14 cellular contexts compared by ENCODE assay signal in genomic region chr11:28457481-28458145, GRCh38.
DNase-seq lines count a peak whose midpoint lies in the region; ATAC-seq and TF ChIP-seq lines count a peak whose summit lies in the region.
"Had no signal": no experiment of that assay in that cellular context is flagged by ENCODE, and none has a peak within 500 bp of the region (broad histone marks: within the 10 kb centered on the region; RNA-seq: fewer than 3 reads in every experiment).

No MANE protein-coding gene starts in this region.

- H3K4me2 ChIP-seq in IMR-90 (ENCODE audit: low read depth, low read length): no peak overlapping the region
- no peak overlapping the region for H3K4me2 ChIP-seq in trophoblast cell (ENCODE audit: low read length)
- H3K4me2 ChIP-seq: BLaER1 had no signal

- no peak overlapping the region for H3K9ac ChIP-seq in IMR-90 (ENCODE audit: low read depth, low read length)
- no peak overlapping the region for H3K9ac ChIP-seq in trophoblast cell (ENCODE audit: low read length)
- H3K9ac ChIP-seq: BLaER1, GM23248 had no signal

- H4K8ac ChIP-seq in IMR-90 (ENCODE audit: low read depth in 2 of 2, low read length in 2 of 2) (no peak overlapping the region), trophoblast cell (ENCODE audit: low read depth, low read length) (no peak overlapping the region)

- H3K4ac ChIP-seq in IMR-90 (ENCODE audit: low read depth, low read length) (peak overlapping the region; percentile 13; the same call in 1 of the 2 replicates), trophoblast cell (ENCODE audit: low read depth, low read length) (no peak overlapping the region)

- H2AFZ ChIP-seq in IMR-90 (replicated peaks; ENCODE audit: low read length, poor library complexity) (no peak overlapping the region), trophoblast cell (ENCODE audit: insufficient read depth, low read length, poor library complexity) (no peak overlapping the region)
- H2AFZ ChIP-seq: GM23248 had no signal

- dilution Hi-C loops in IMR-90 (cut with HindIII; ENCODE audit: low sequenced_read_pairs, unreplicated experiment): no loop called here

- H3K14ac ChIP-seq in IMR-90 (replicated peaks; ENCODE audit: low read depth, low read length): 0 out of 2 replicates have a peak overlapping the region, but pooled peaks have one; percentile 19
- H3K14ac ChIP-seq in trophoblast cell (ENCODE audit: low read length): no peak overlapping the region

- no peak for TF ChIP-seq CTCF in IMR-90 (conservative IDR thresholded peaks at IDR 0.05; ENCODE audit: low read depth, low read length)

- H3K4me3 ChIP-seq in IMR-90 (ENCODE audit: insufficient read depth, low read depth, low read length) (no peak overlapping the region), trophoblast cell (ENCODE audit: low read depth, low read length) (no peak overlapping the region)
- H3K4me3 ChIP-seq: BLaER1, GM23248, HAP-1 had no signal

- H3K36me3 ChIP-seq in IMR-90 (ENCODE audit: control insufficient read depth, insufficient read depth, low read length) (no peaks in the 10 kb centered on the region), trophoblast cell (ENCODE audit: control insufficient read depth in 1 of 2, insufficient read depth in 2 of 2, low read length in 2 of 2) (no peaks in the 10 kb centered on the region)
- H3K36me3 ChIP-seq: BLaER1, HAP-1 had no signal

- H3K18ac ChIP-seq in IMR-90 (ENCODE audit: low read depth, low read length) (peak overlapping the region; percentile 68; the same call in 1 of the 2 replicates), trophoblast cell (ENCODE audit: low read length) (no peak overlapping the region)

- H3K27me3 ChIP-seq in IMR-90 (ENCODE audit: control insufficient read depth, insufficient read depth, low read length) (no peaks in the 10 kb centered on the region), trophoblast cell (ENCODE audit: insufficient read depth, low read length) (no peaks in the 10 kb centered on the region)
- H3K27me3 ChIP-seq: BLaER1 had no signal

- TF ChIP-seq POLR2A in IMR-90 (IDR thresholded peaks at IDR 0.05; ENCODE audit: low read depth, low read length): no peak

- H3K9me3 ChIP-seq in IMR-90 (ENCODE audit: control insufficient read depth, insufficient read depth, low read length): no peaks in the 10 kb centered on the region
- H3K9me3 ChIP-seq in trophoblast cell (ENCODE audit: insufficient read depth, low read depth, low read length): no peaks in the 10 kb centered on the region
- H3K9me3 ChIP-seq: BLaER1, HAP-1 had no signal

- POLR2A ChIA-PET in IMR-90 (lab: Charles Lee; ENCODE audit: unreplicated experiment): no interaction called here

- H4K20me1 ChIP-seq in IMR-90 (ENCODE audit: insufficient read depth, low read length): no peaks in the 10 kb centered on the region
- H4K20me1 ChIP-seq: BLaER1 had no signal

- DNase-seq in EH (ENCODE audit: low read depth) (peak; percentile 29), IMR-90 (no peak), RPMI7951 (ENCODE audit: low read depth) (peak; percentile 31), trophoblast cell (peak; percentile 95 to 96), posterior cingulate gyrus (no peak)
- DNase-seq: 8988T; CD4-positive, alpha-beta memory T cell; DMS153; DMS79; GM23248 had no signal

- H3K27ac ChIP-seq in IMR-90 (ENCODE audit: insufficient read depth, low read length) (no peak overlapping the region), trophoblast cell (ENCODE audit: low read depth, low read length) (no peak overlapping the region)
- H3K27ac ChIP-seq: BLaER1, GM23248 had no signal

- H3K9me1 ChIP-seq in IMR-90 (ENCODE audit: insufficient read depth, low read length): no peaks in the 10 kb centered on the region

- CTCF ChIA-PET in IMR-90 (lab: Yijun Ruan, JAX): interaction anchor here (0.6 kb wide), 1 partner anchor 705 kb away, joined by 8 read pairs; no protein-coding TSS in a partner anchor

- WGBS in IMR-90 (ENCODE audit: extremely low coverage in 2 of 2, insufficient read length in 1 of 2), 2 experiments: no CpG with 5 or more reads among the region's 6 CpGs
- no CpG with 5 or more reads among the region's 6 CpGs for WGBS in trophoblast cell (ENCODE audit: extremely low coverage, insufficient coverage, insufficient read length)

- peak overlapping the region; percentile 46; the same call in 1 of the 2 replicates for H2BK120ac ChIP-seq in IMR-90 (ENCODE audit: low read depth, low read length)
- H2BK120ac ChIP-seq in trophoblast cell (ENCODE audit: insufficient read depth, low read length, poor library complexity): no peak overlapping the region

- H3K23ac ChIP-seq in IMR-90 (ENCODE audit: low read depth, low read length) (no peak overlapping the region), trophoblast cell (ENCODE audit: low read length) (no peak overlapping the region)

- H2AK5ac ChIP-seq in IMR-90 (ENCODE audit: low read depth, low read length): peak overlapping the region; percentile 65; the same call in 1 of the 2 replicates
- no peak overlapping the region for H2AK5ac ChIP-seq in trophoblast cell (ENCODE audit: low read length)

- H2BK15ac ChIP-seq in IMR-90 (ENCODE audit: low read depth, low read length): 0 out of 3 replicates have a peak overlapping the region, but pooled peaks have one; percentile 0

- H2BK12ac ChIP-seq in trophoblast cell (ENCODE audit: low read length): no peak overlapping the region

- no peaks in the 10 kb centered on the region for H3K79me2 ChIP-seq in trophoblast cell (ENCODE audit: control insufficient read depth, insufficient read depth, low read length, poor library complexity)

- TF ChIP-seq RAD21 in IMR-90 (IDR thresholded peaks at IDR 0.05; ENCODE audit: low read length): no peak

- no peak overlapping the region for H4K5ac ChIP-seq in IMR-90 (ENCODE audit: low read depth, low read length)

- no peak overlapping the region for H3K56ac ChIP-seq in IMR-90 (ENCODE audit: extremely low read depth, insufficient read depth, low read length)

- 0 out of 2 replicates have a peak overlapping the region, but pooled peaks have one; percentile 1 for H2BK20ac ChIP-seq in IMR-90 (ENCODE audit: low read depth, low read length)

- no TSS peak for BruUV-seq in IMR-90 (replicated peaks; lab: Mats Ljungman, UMichigan)

- ATAC-seq in IMR-90 (ENCODE audit: low read depth): no peak
- no peak for ATAC-seq in HG03520 (IDR thresholded peaks at IDR 0.05; ENCODE audit: unreplicated experiment)
- ATAC-seq in HG03045 (IDR thresholded peaks at IDR 0.05; ENCODE audit: unreplicated experiment): no peak

- no peak overlapping the region for H2AK9ac ChIP-seq in IMR-90 (replicated peaks; ENCODE audit: low read depth, low read length, poor library complexity)

- H3K4me1 ChIP-seq in IMR-90 (ENCODE audit: control insufficient read depth, insufficient read depth, low read length) (peaks cover 5% of the 10 kb centered on the region; the same call in 1 of the 2 replicates), trophoblast cell (ENCODE audit: control insufficient read depth in 1 of 2, insufficient read depth in 2 of 2, low read length in 2 of 2) (no peaks in the 10 kb centered on the region)
- H3K4me1 ChIP-seq: BLaER1, HAP-1 had no signal

- H4K91ac ChIP-seq in IMR-90 (ENCODE audit: insufficient read depth, low read depth, low read length) (0 out of 2 replicates have a peak overlapping the region, but pooled peaks have one; percentile 28), trophoblast cell (ENCODE audit: low read depth, low read length) (no peak overlapping the region)

- no peak overlapping the region for H4K12ac ChIP-seq in trophoblast cell (ENCODE audit: low read depth, low read length)

- intact Hi-C loops in IMR-90 (cut with micrococcal nuclease): no loop called here
- intact Hi-C loops in posterior cingulate gyrus (cut with DNase I): no loop called here

- H2BK5ac ChIP-seq in IMR-90 (ENCODE audit: low read depth, low read length, poor library complexity, severe bottlenecking) (no peak overlapping the region), trophoblast cell (ENCODE audit: low read depth, low read length, poor library complexity) (no peak overlapping the region)

- in situ Hi-C loops in IMR-90 (cut with MboI; ENCODE audit: low sequenced_read_pairs): no loop called here

- H3K79me1 ChIP-seq in IMR-90 (ENCODE audit: low read depth in 1 of 2, low read length in 2 of 2) (peaks cover 5 to 8% of the 10 kb centered on the region in 2 experiments; a peak in 1 of 4 replicates), trophoblast cell (ENCODE audit: low read length) (no peaks in the 10 kb centered on the region)

TF ChIP-seq in IMR-90, 13 proteins besides CTCF, POLR2A, EP300 and RAD21 (continues in another document):
- TF ChIP-seq FOS (IDR thresholded peaks at IDR 0.05; ENCODE audit: low read depth, low read length) (no peak), RCOR1 (IDR thresholded peaks at IDR 0.05; ENCODE audit: insufficient replicate concordance, low read length) (no peak), BHLHE40 (IDR thresholded peaks at IDR 0.05; ENCODE audit: low read depth, low read length) (no peak), ELK1 (IDR thresholded peaks at IDR 0.05; ENCODE audit: borderline replicate concordance, low read depth, low read length) (no peak), RFX5 (IDR thresholded peaks at IDR 0.05; ENCODE audit: low read depth, low read length) (no peak), SMC3 (IDR thresholded peaks at IDR 0.05; ENCODE audit: low read depth, low read length) (no peak), MXI1 (IDR thresholded peaks at IDR 0.05; ENCODE audit: borderline replicate concordance, low read depth, low read length) (no peak), CHD1 (IDR thresholded peaks at IDR 0.05; ENCODE audit: low read depth, low read length) (no peak), NFE2L2 (IDR thresholded peaks at IDR 0.05; ENCODE audit: low read depth, low read length) (no peak), USF2 (IDR thresholded peaks at IDR 0.05; ENCODE audit: low read depth, low read length) (no peak), CEBPB (IDR thresholded peaks at IDR 0.05; ENCODE audit: low read depth, low read length) (no peak), MAZ (IDR thresholded peaks at IDR 0.05; ENCODE audit: borderline replicate concordance, low read depth, low read length) (no peak)

Comparison
In these comparisons a context has a peak if more than half of its experiments do, and no peak if none do; other contexts are left out.
1. DNase-seq: peak in EH (single experiment), RPMI7951 (single experiment) and trophoblast cell (2 of 2); none in IMR-90 (single experiment) and posterior cingulate gyrus (0 of 10).